Comparison of ENCODE assay signal across 13 cellular contexts in genomic region chr7:13945670-13946069, GRCh38. TPM values are rescaled to one million over a fixed set of nuclear protein-coding genes. Genes with fewer than 3 reads are reported as not detected.
DNase-seq lines count a peak whose midpoint lies in the region; ATAC-seq and TF ChIP-seq lines count a peak whose summit lies in the region.
"Had no signal": no experiment of that assay in that cellular context is flagged by ENCODE, and none has a peak within 500 bp of the region (broad histone marks: within the 10 kb centered on the region; RNA-seq: fewer than 3 reads in every experiment).

No MANE protein-coding gene starts in this region.

- H3K27me3 ChIP-seq in adipocyte (replicated peaks; ENCODE audit: control insufficient read depth, insufficient read depth, low read length) = no peaks in the 10 kb centered on the region
- H3K27me3 ChIP-seq: ascending aorta had no signal

- peak overlapping the region; percentile 78 for H3K4me3 ChIP-seq in adipocyte (ENCODE audit: low read length)
- H3K4me3 ChIP-seq: ascending aorta, left ventricle myocardium inferior had no signal

- intact Hi-C loops in left ventricle myocardium superior (cut with micrococcal nuclease) (no loop called here), cardiac septum (cut with DNase I) (no loop called here)

- peaks cover 14% of the 10 kb centered on the region for H3K4me1 ChIP-seq in adipocyte (ENCODE audit: control insufficient read depth, insufficient read depth, low read length)
- H3K4me1 ChIP-seq: ascending aorta, left ventricle myocardium inferior had no signal

- no peaks in the 10 kb centered on the region for H3K36me3 ChIP-seq in adipocyte (ENCODE audit: control insufficient read depth, insufficient read depth, low read length, severe bottlenecking)
- H3K36me3 ChIP-seq: ascending aorta, left ventricle myocardium inferior had no signal

- H3K9me3 ChIP-seq in adipocyte (ENCODE audit: control insufficient read depth, low read length) = no peaks in the 10 kb centered on the region
- H3K9me3 ChIP-seq: ascending aorta, left ventricle myocardium inferior had no signal

- DNase-seq in left ventricle myocardium superior (no peak), cardiac septum (ENCODE audit: low spot score) (no peak), adipocyte (ENCODE audit: low read depth) (peak; percentile 22), kidney tubule cell (ENCODE audit: low spot score) (peak; percentile 41), SKM-1 (lab: John Stamatoyannopoulos, UW; ENCODE audit: unreplicated experiment) (no peak), GM20000 (ENCODE audit: low spot score) (no peak), NAMALWA (ENCODE audit: low spot score) (no peak), activated T-cell treated with anti-CD3 and anti-CD28 coated beads for 4 hours (no peak)
- DNase-seq: activated CD8-positive, alpha-beta memory T cell treated with anti-CD3 and anti-CD28 coated beads, Interleukin-2, amount 10 ng/mL, durations not matched to agents 7 days and 5 days; left ventricle myocardium inferior; T-cell had no signal

- peak; percentile 57 for ATAC-seq in left ventricle myocardium superior
- ATAC-seq: activated CD8-positive, alpha-beta memory T cell treated with anti-CD3 and anti-CD28 coated beads, Interleukin-2, amount 10 ng/mL, durations not matched to agents 7 days and 5 days; HepG2; T-cell had no signal

- H3K9ac ChIP-seq in adipocyte (ENCODE audit: low read length) = peak overlapping the region; percentile 60

- TF ChIP-seq CTCF in GM20000 (IDR thresholded peaks at IDR 0.05; ENCODE audit: extremely low read depth, missing control alignments) = no peak

RNA-seq across cellular contexts. Expression of gene ETV1, which starts 43.8 kb away (rescaled TPM):
- total RNA-seq in left ventricle myocardium superior = 29.8 TPM
- 165 TPM for total RNA-seq in cardiac septum

Comparison
In these comparisons a context has a peak if more than half of its experiments do, and no peak if none do; other contexts are left out.
1. DNase-seq: peak in adipocyte (single experiment) and kidney tubule cell (single experiment); none in left ventricle myocardium superior (single experiment), cardiac septum (single experiment), SKM-1 (single experiment), GM20000 (single experiment), NAMALWA (single experiment) and activated T-cell treated with anti-CD3 and anti-CD28 coated beads for 4 hours (single experiment).